In genomic region chr5:134570365-134570758, GRCh38 we compare ENCODE assay signal across 15 cellular contexts. TPM values are rescaled to one million over a fixed set of nuclear protein-coding genes. Genes with fewer than 3 reads are reported as not detected.
DNase-seq lines count a peak whose midpoint lies in the region; ATAC-seq and TF ChIP-seq lines count a peak whose summit lies in the region.
"Had no signal": no experiment of that assay in that cellular context is flagged by ENCODE, and none has a peak within 500 bp of the region (broad histone marks: within the 10 kb centered on the region; RNA-seq: fewer than 3 reads in every experiment).

No MANE protein-coding gene starts in this region.

- TF ChIP-seq CTCF in right atrium auricular region (IDR thresholded peaks at IDR 0.05): no peak

- CTCF ChIA-PET in activated naive CD4-positive, alpha-beta T cell treated with anti-CD3 and anti-CD28 coated beads for 36 hours (lab: Charles Lee): no interaction called here

- H3K9me3 ChIP-seq in right atrium auricular region: no peaks in the 10 kb centered on the region

- peak overlapping the region; percentile 43 for H3K27ac Mint-ChIP-seq in activated naive CD4-positive, alpha-beta T cell treated with anti-CD3 and anti-CD28 coated beads for 36 hours
- peak overlapping the region in 1 of 2 donors; percentile 86 for H3K27ac Mint-ChIP-seq in activated naive CD4-positive, alpha-beta T cell treated with anti-CD3 and anti-CD28 coated beads, Interleukin-2, amount 50 U/mL, for 72 hours
- peak overlapping the region; percentile 62 for H3K27ac Mint-ChIP-seq in activated T-helper 1 cell treated with anti-CD3 and anti-CD28 coated beads, Interleukin-12 subunit alpha, Interleukin-12 subunit beta, Interleukin-2, Interleukin-4 antibody, amounts not matched to agents 30 ng/mL and 10 ng/mL and 1 ng/mL, durations not matched to agents 14 hours and 24 hours and 36 hours
- peak overlapping the region; percentile 83 for H3K27ac Mint-ChIP-seq in stimulated activated naive B cell treated with anti-CD40 and anti-IgM and Interleukin-4, amounts not matched to agents 10 μg/mL and 1 μg/mL and 100 μg/mL, for 72 hours

- H3K4me3 Mint-ChIP-seq in activated naive CD4-positive, alpha-beta T cell treated with anti-CD3 and anti-CD28 coated beads for 36 hours: no peak overlapping the region
- H3K4me3 Mint-ChIP-seq in activated T-helper 1 cell treated with anti-CD3 and anti-CD28 coated beads, Interleukin-12 subunit alpha, Interleukin-12 subunit beta, Interleukin-2, Interleukin-4 antibody, amounts not matched to agents 30 ng/mL and 10 ng/mL and 1 ng/mL, durations not matched to agents 14 hours and 24 hours and 36 hours: no peak overlapping the region
- no peak overlapping the region for H3K4me3 Mint-ChIP-seq in stimulated activated naive B cell treated with anti-CD40 and anti-IgM and Interleukin-4, amounts not matched to agents 10 μg/mL and 1 μg/mL and 100 μg/mL, for 72 hours

- no peak for DNase-seq in activated naive CD4-positive, alpha-beta T cell treated with anti-CD3 and anti-CD28 coated beads for 36 hours
- no peak for DNase-seq in activated naive CD4-positive, alpha-beta T cell treated with anti-CD3 and anti-CD28 coated beads, Interleukin-2, amount 50 U/mL, for 72 hours (ENCODE audit: low spot score in 2 of 2)
- DNase-seq in activated T-helper 1 cell treated with anti-CD3 and anti-CD28 coated beads, Interleukin-12 subunit alpha, Interleukin-12 subunit beta, Interleukin-2, Interleukin-4 antibody, amounts not matched to agents 30 ng/mL and 10 ng/mL and 1 ng/mL, durations not matched to agents 14 hours and 24 hours and 36 hours (ENCODE audit: low spot score): no peak
- DNase-seq in right atrium auricular region (ENCODE audit: low spot score) (no peak), GM19238 (ENCODE audit: insufficient read length, low spot score) (no peak)
- DNase-seq in stimulated activated naive B cell treated with anti-CD40 and anti-IgM and Interleukin-4, amounts not matched to agents 10 μg/mL and 1 μg/mL and 100 μg/mL, for 72 hours: no peak
- no peak for DNase-seq in activated CD8-positive, alpha-beta memory T cell treated with anti-CD3 and anti-CD28 coated beads for 24 hours
- DNase-seq: activated CD4-positive, alpha-beta T cell treated with anti-CD3 and anti-CD28 coated beads, Interleukin-2, amount 50 U/mL, for 4 hours; activated naive CD4-positive, alpha-beta T cell; NCI-H1694; NCI-H524; nucleus accumbens; PC-3 had no signal

- ATAC-seq in activated naive CD4-positive, alpha-beta T cell treated with anti-CD3 and anti-CD28 coated beads, Interleukin-2, amount 50 U/mL, for 72 hours: no peak
- ATAC-seq in stimulated activated naive B cell treated with anti-CD40 and anti-IgM and Interleukin-4, amounts not matched to agents 10 μg/mL and 1 μg/mL and 100 μg/mL, for 72 hours (replicated peaks): no peak
- no peak for ATAC-seq in GM19023 (IDR thresholded peaks at IDR 0.05; ENCODE audit: unreplicated experiment)
- ATAC-seq: PC-3 had no signal

- H3K4me3 ChIP-seq in right atrium auricular region: no peak overlapping the region
- H3K4me3 ChIP-seq: lung had no signal

- H3K4me1 Mint-ChIP-seq in activated naive CD4-positive, alpha-beta T cell treated with anti-CD3 and anti-CD28 coated beads for 36 hours (ENCODE audit: low read depth): peaks cover 3% of the 10 kb centered on the region
- H3K4me1 Mint-ChIP-seq in activated T-helper 1 cell treated with anti-CD3 and anti-CD28 coated beads, Interleukin-12 subunit alpha, Interleukin-12 subunit beta, Interleukin-2, Interleukin-4 antibody, amounts not matched to agents 30 ng/mL and 10 ng/mL and 1 ng/mL, durations not matched to agents 14 hours and 24 hours and 36 hours (ENCODE audit: low read depth): peaks cover 24% of the 10 kb centered on the region
- H3K4me1 Mint-ChIP-seq in stimulated activated naive B cell treated with anti-CD40 and anti-IgM and Interleukin-4, amounts not matched to agents 10 μg/mL and 1 μg/mL and 100 μg/mL, for 72 hours: peaks cover 25 to 64% of the 10 kb centered on the region in 2 donors

- H3K27ac ChIP-seq in right atrium auricular region: peak overlapping the region; percentile 74 to 91

- peaks cover 35% of the 10 kb centered on the region for H3K36me3 Mint-ChIP-seq in activated naive CD4-positive, alpha-beta T cell treated with anti-CD3 and anti-CD28 coated beads for 36 hours (ENCODE audit: low read depth)
- H3K36me3 Mint-ChIP-seq in activated naive CD4-positive, alpha-beta T cell treated with anti-CD3 and anti-CD28 coated beads, Interleukin-2, amount 50 U/mL, for 72 hours: peaks cover 8 to 14% of the 10 kb centered on the region in 2 donors
- peaks cover 37% of the 10 kb centered on the region for H3K36me3 Mint-ChIP-seq in activated T-helper 1 cell treated with anti-CD3 and anti-CD28 coated beads, Interleukin-12 subunit alpha, Interleukin-12 subunit beta, Interleukin-2, Interleukin-4 antibody, amounts not matched to agents 30 ng/mL and 10 ng/mL and 1 ng/mL, durations not matched to agents 14 hours and 24 hours and 36 hours (ENCODE audit: low read depth)
- peaks cover 61 to 74% of the 10 kb centered on the region in 2 donors for H3K36me3 Mint-ChIP-seq in stimulated activated naive B cell treated with anti-CD40 and anti-IgM and Interleukin-4, amounts not matched to agents 10 μg/mL and 1 μg/mL and 100 μg/mL, for 72 hours

- intact Hi-C loops in activated naive CD4-positive, alpha-beta T cell treated with anti-CD3 and anti-CD28 coated beads for 36 hours (cut with micrococcal nuclease): no loop called here
- intact Hi-C loops in activated T-helper 1 cell treated with anti-CD3 and anti-CD28 coated beads, Interleukin-12 subunit alpha, Interleukin-12 subunit beta, Interleukin-2, Interleukin-4 antibody, amounts not matched to agents 30 ng/mL and 10 ng/mL and 1 ng/mL, durations not matched to agents 14 hours and 24 hours and 36 hours (cut with micrococcal nuclease): no loop called here

- H3K9me3 Mint-ChIP-seq in activated naive CD4-positive, alpha-beta T cell treated with anti-CD3 and anti-CD28 coated beads for 36 hours: no peaks in the 10 kb centered on the region
- H3K9me3 Mint-ChIP-seq in activated naive CD4-positive, alpha-beta T cell treated with anti-CD3 and anti-CD28 coated beads, Interleukin-2, amount 50 U/mL, for 72 hours: no peaks in the 10 kb centered on the region
- H3K9me3 Mint-ChIP-seq in activated T-helper 1 cell treated with anti-CD3 and anti-CD28 coated beads, Interleukin-12 subunit alpha, Interleukin-12 subunit beta, Interleukin-2, Interleukin-4 antibody, amounts not matched to agents 30 ng/mL and 10 ng/mL and 1 ng/mL, durations not matched to agents 14 hours and 24 hours and 36 hours: no peaks in the 10 kb centered on the region
- no peaks in the 10 kb centered on the region for H3K9me3 Mint-ChIP-seq in stimulated activated naive B cell treated with anti-CD40 and anti-IgM and Interleukin-4, amounts not matched to agents 10 μg/mL and 1 μg/mL and 100 μg/mL, for 72 hours

- H3K4me1 ChIP-seq in right atrium auricular region: peaks cover 0 to 66% of the 10 kb centered on the region in 2 donors

- peaks cover 66% of the 10 kb centered on the region for H3K36me3 ChIP-seq in right atrium auricular region

- no peaks in the 10 kb centered on the region for H3K27me3 Mint-ChIP-seq in activated naive CD4-positive, alpha-beta T cell treated with anti-CD3 and anti-CD28 coated beads for 36 hours (ENCODE audit: low read depth)
- no peaks in the 10 kb centered on the region for H3K27me3 Mint-ChIP-seq in activated T-helper 1 cell treated with anti-CD3 and anti-CD28 coated beads, Interleukin-12 subunit alpha, Interleukin-12 subunit beta, Interleukin-2, Interleukin-4 antibody, amounts not matched to agents 30 ng/mL and 10 ng/mL and 1 ng/mL, durations not matched to agents 14 hours and 24 hours and 36 hours (ENCODE audit: insufficient read depth)
- H3K27me3 Mint-ChIP-seq in stimulated activated naive B cell treated with anti-CD40 and anti-IgM and Interleukin-4, amounts not matched to agents 10 μg/mL and 1 μg/mL and 100 μg/mL, for 72 hours: no peaks in the 10 kb centered on the region

- no peaks in the 10 kb centered on the region for H3K27me3 ChIP-seq in right atrium auricular region

RNA-seq across cellular contexts. Expression of gene JADE2, which starts 44.9 kb away (rescaled TPM):
- total RNA-seq in activated naive CD4-positive, alpha-beta T cell treated with anti-CD3 and anti-CD28 coated beads for 36 hours: 10 to 100 TPM; 78.4 to 86.6 TPM
- 10 to 100 TPM; 73.4 to 80.8 TPM for total RNA-seq in activated naive CD4-positive, alpha-beta T cell treated with anti-CD3 and anti-CD28 coated beads, Interleukin-2, amount 50 U/mL, for 72 hours
- total RNA-seq in activated T-helper 1 cell treated with anti-CD3 and anti-CD28 coated beads, Interleukin-12 subunit alpha, Interleukin-12 subunit beta, Interleukin-2, Interleukin-4 antibody, amounts not matched to agents 30 ng/mL and 10 ng/mL and 1 ng/mL, durations not matched to agents 14 hours and 24 hours and 36 hours: 70.2 and 74.3 TPM in 2 replicates
- total RNA-seq in right atrium auricular region: 10 to 100 TPM; 37.5 to 47.6 TPM
